4 cellular contexts compared by ENCODE assay signal in genomic region chr16:62829084-62829483, GRCh38.
"Had no signal": no experiment of that assay in that cellular context is flagged by ENCODE, and none has a peak within 500 bp of the region (broad histone marks: within the 10 kb centered on the region; RNA-seq: fewer than 3 reads in every experiment).

No MANE protein-coding gene starts in this region.

- H3K36me3 Mint-ChIP-seq: IgD-negative memory B cell had no signal

- DNase-seq: H9, HCEC 1CT had no signal

- ATAC-seq: GM23338 had no signal

- H3K4me3 Mint-ChIP-seq: GM23338, H9 had no signal

- H3K27me3 Mint-ChIP-seq: IgD-negative memory B cell had no signal

- H3K27ac Mint-ChIP-seq: GM23338, H9, IgD-negative memory B cell had no signal

- H3K9me3 Mint-ChIP-seq: GM23338, H9 had no signal
